15 cellular contexts compared by ENCODE assay signal in the genomic region with DNA sequence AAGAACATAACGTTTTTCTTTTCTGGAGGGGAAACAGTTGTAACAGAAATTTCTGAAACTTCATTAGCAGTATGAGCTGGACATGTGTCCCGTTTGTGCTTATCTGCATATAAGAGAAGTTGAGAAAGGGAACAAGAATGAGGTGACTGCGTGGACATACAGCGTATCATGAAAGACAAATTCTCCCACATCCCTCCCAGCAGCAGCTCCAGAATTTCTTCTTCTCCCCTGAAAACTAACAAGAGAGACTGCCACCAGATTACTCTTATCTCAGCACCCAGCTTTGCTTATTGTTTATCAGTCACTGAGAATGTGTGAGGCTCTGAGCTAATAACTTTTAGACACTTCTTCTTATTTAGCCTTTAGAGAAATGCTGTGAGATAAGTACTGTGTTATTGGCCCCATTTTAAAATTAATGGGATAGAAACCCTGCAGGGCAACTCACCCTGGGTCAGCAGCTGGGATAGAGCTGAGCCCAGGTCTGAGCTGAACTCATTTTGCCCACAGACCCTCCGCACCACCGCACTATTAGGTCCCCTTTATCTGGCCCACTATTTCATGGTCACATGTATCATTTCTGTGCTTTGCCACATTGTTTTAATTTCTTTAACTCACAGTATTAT. TPM values are rescaled to one million over a fixed set of nuclear protein-coding genes. Genes with fewer than 3 reads are reported as not detected.
"Had no signal": no experiment of that assay in that cellular context is flagged by ENCODE, and none has a peak within 500 bp of the region (broad histone marks: within the 10 kb centered on the region; RNA-seq: fewer than 3 reads in every experiment).

No MANE protein-coding gene starts in this region.

RNA-seq across cellular contexts. Expression of a gene that starts 18.7 kb away (rescaled TPM):
- total RNA-seq: activated CD4-positive, alpha-beta memory T cell treated with anti-CD3 and anti-CD28 coated beads, Interleukin-2, amount 10 ng/mL, durations not matched to agents 7 days and 5 days; activated CD4-positive, alpha-beta T cell treated with anti-CD3 and anti-CD28 coated beads for 36 hours; activated CD4-positive, alpha-beta T cell treated with anti-CD3 and anti-CD28 coated beads, Interleukin-2, amount 10 ng/mL, durations not matched to agents 7 days and 5 days; activated CD8-positive, alpha-beta T cell treated with anti-CD3 and anti-CD28 coated beads, Interleukin-2, amount 10 ng/mL, durations not matched to agents 7 days and 5 days; activated T-helper 2 cell treated with anti-CD3 and anti-CD28 coated beads, Interferon-gamma antibody, Interleukin-2, Interleukin-4, amounts not matched to agents 10 μg/mL and 5 μg/mL and 100 μg/mL, durations not matched to agents 14 hours and 24 hours and 36 hours; ascending aorta; bronchial epithelial cell; cardiac muscle cell; chondrocyte; T-cell; T-helper 1 cell treated with Interleukin-12 subunit alpha and Interleukin-12 subunit beta and Interleukin-4 antibody, amounts not matched to agents 30 ng/mL and 1 ng/mL, for 36 hours; T-helper 17 cell; T-helper 2 cell treated with Interferon-gamma antibody and Interleukin-4, amounts not matched to agents 100 ng/mL and 5 ng/mL, for 36 hours; WTC11 had no signal
- polyA plus RNA-seq: adipose tissue had no signal
